In genomic region chr1:47382399-47382983, GRCh38 we compare ENCODE assay signal across 1 cellular context.
TF ChIP-seq lines count a peak whose summit lies in the region.

No MANE protein-coding gene starts in this region.

TF ChIP-seq in K562, 482 proteins besides CTCF, POLR2A, EP300 and RAD21 (continued from another document):
- TF ChIP-seq PRDM10 (IDR thresholded peaks at IDR 0.05; ENCODE audit: partially characterized antibody) (peak; percentile 8), POLR2B (IDR thresholded peaks at IDR 0.05; ENCODE audit: low read depth, partially characterized antibody) (peak; percentile 38), TCF3 (CRISPR knock-in tag; IDR thresholded peaks at IDR 0.05) (peak; percentile 89), FOXM1 (IDR thresholded peaks at IDR 0.05; ENCODE audit: low read depth) (peak; percentile 21; the same call in 1 of the 2 replicates), FOXM1 (CRISPR knock-in tag; IDR thresholded peaks at IDR 0.05; ENCODE audit: low read depth) (no peak), NCOR1 (IDR thresholded peaks at IDR 0.05) (peak; percentile 61), ARNT (IDR thresholded peaks at IDR 0.05) (0 out of 4 replicates have a peak, but pooled peaks of 1 of the 2 experiments have one; percentile 52), NCOA1 (IDR thresholded peaks at IDR 0.05; ENCODE audit: low read depth) (peak; percentile 46; the same call in 1 of the 2 replicates), ZNF431 (CRISPR knock-in tag; IDR thresholded peaks at IDR 0.05) (no peak), TRIM25 (IDR thresholded peaks at IDR 0.05; ENCODE audit: borderline replicate concordance) (no peak), ZNF384 (IDR thresholded peaks at IDR 0.05; ENCODE audit: low read depth, low read length) (0 out of 2 replicates have a peak, but pooled peaks have one; percentile 3), RBM15 (IDR thresholded peaks at IDR 0.05; ENCODE audit: insufficient read depth, low read length) (no peak), NFIC (IDR thresholded peaks at IDR 0.05) (peak; percentile 21; the same call in 1 of the 2 replicates), AFF1 (IDR thresholded peaks at IDR 0.05; ENCODE audit: low read depth in 1 of 2, partially characterized antibody in 2 of 2) (peak in 1 of 2 experiments; percentile 24), CBX2 (IDR thresholded peaks at IDR 0.05; ENCODE audit: insufficient read depth, low read length, poor library complexity, severe bottlenecking) (no peak)
- TF ChIP-seq, protein P1, sequence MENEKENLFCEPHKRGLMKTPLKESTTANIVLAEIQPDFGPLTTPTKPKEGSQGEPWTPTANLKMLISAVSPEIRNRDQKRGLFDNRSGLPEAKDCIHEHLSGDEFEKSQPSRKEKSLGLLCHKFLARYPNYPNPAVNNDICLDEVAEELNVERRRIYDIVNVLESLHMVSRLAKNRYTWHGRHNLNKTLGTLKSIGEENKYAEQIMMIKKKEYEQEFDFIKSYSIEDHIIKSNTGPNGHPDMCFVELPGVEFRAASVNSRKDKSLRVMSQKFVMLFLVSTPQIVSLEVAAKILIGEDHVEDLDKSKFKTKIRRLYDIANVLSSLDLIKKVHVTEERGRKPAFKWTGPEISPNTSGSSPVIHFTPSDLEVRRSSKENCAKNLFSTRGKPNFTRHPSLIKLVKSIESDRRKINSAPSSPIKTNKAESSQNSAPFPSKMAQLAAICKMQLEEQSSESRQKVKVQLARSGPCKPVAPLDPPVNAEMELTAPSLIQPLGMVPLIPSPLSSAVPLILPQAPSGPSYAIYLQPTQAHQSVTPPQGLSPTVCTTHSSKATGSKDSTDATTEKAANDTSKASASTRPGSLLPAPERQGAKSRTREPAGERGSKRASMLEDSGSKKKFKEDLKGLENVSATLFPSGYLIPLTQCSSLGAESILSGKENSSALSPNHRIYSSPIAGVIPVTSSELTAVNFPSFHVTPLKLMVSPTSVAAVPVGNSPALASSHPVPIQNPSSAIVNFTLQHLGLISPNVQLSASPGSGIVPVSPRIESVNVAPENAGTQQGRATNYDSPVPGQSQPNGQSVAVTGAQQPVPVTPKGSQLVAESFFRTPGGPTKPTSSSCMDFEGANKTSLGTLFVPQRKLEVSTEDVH (IDR thresholded peaks at IDR 0.05; ENCODE audit: low read depth, partially characterized antibody) = peak; percentile 20
- TF ChIP-seq, protein P2, sequence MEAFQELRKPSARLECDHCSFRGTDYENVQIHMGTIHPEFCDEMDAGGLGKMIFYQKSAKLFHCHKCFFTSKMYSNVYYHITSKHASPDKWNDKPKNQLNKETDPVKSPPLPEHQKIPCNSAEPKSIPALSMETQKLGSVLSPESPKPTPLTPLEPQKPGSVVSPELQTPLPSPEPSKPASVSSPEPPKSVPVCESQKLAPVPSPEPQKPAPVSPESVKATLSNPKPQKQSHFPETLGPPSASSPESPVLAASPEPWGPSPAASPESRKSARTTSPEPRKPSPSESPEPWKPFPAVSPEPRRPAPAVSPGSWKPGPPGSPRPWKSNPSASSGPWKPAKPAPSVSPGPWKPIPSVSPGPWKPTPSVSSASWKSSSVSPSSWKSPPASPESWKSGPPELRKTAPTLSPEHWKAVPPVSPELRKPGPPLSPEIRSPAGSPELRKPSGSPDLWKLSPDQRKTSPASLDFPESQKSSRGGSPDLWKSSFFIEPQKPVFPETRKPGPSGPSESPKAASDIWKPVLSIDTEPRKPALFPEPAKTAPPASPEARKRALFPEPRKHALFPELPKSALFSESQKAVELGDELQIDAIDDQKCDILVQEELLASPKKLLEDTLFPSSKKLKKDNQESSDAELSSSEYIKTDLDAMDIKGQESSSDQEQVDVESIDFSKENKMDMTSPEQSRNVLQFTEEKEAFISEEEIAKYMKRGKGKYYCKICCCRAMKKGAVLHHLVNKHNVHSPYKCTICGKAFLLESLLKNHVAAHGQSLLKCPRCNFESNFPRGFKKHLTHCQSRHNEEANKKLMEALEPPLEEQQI (IDR thresholded peaks at IDR 0.05) = 0 out of 2 replicates have a peak, but pooled peaks have one; percentile 37
